7 cellular contexts compared by ENCODE assay signal in genomic region chr9:83479765-83480164, GRCh38.
"Had no signal": no experiment of that assay in that cellular context is flagged by ENCODE, and none has a peak within 500 bp of the region (broad histone marks: within the 10 kb centered on the region; RNA-seq: fewer than 3 reads in every experiment).

No MANE protein-coding gene starts in this region.

- H3K4me1 ChIP-seq: HAP-1 had no signal

- ATAC-seq: GM23338, HCT116 had no signal

- FAIRE-seq: H1, HTR-8/SVneo had no signal

- DNase-seq: H7, KG1 had no signal

- H3K4me3 ChIP-seq: GM23338, HAP-1 had no signal

- H2AFZ ChIP-seq: GM23338 had no signal

- H3K36me3 ChIP-seq: HAP-1 had no signal

- H3K4me2 ChIP-seq: GM23338 had no signal
